Comparison of ENCODE assay signal across 8 cellular contexts in genomic region chr9:131635285-131635684, GRCh38.
A peak's percentile ranks its signal among the peaks of the same experiment; 100 is the strongest.
DNase-seq lines count a peak whose midpoint lies in the region; ATAC-seq and TF ChIP-seq lines count a peak whose summit lies in the region.

No MANE protein-coding gene starts in this region.

- H3K27ac ChIP-seq in esophagus (ENCODE audit: low read depth in 2 of 2, low read length in 1 of 2), result peak overlapping the region; percentile 77 to 82
- peak overlapping the region; percentile 36 for H3K27ac ChIP-seq in naive thymus-derived CD4-positive, alpha-beta T cell (ENCODE audit: low read depth, low read length)

- 5 to 10% methylated on average over 6 of the region's 6 CpGs for WGBS in esophagus, 2 donors

- in situ Hi-C loops in GM13977 (cut with MboI; ENCODE audit: low pct_unique_long_range_greater_than_20kb, low sequenced_read_pairs, unreplicated experiment), result no loop called here

- peak overlapping the region in 3 of 10 donors; percentile 5 to 50 (median 11) for H3K4me3 Mint-ChIP-seq in naive thymus-derived CD4-positive, alpha-beta T cell
- peak overlapping the region in 1 of 2 donors; percentile 9 for H3K4me3 Mint-ChIP-seq in stimulated activated naive CD8-positive, alpha-beta T cell treated with anti-CD3 and anti-CD28 coated beads, Interleukin-15, amount 100 ng/mL, for 72 hours

- H3K4me3 ChIP-seq in esophagus (ENCODE audit: low read depth in 1 of 2, low read length in 2 of 2), result no peak overlapping the region
- H3K4me3 ChIP-seq in naive thymus-derived CD4-positive, alpha-beta T cell (ENCODE audit: low read length), result no peak overlapping the region

- peak overlapping the region; percentile 70 to 89 (median 85) for H3K27ac Mint-ChIP-seq in naive thymus-derived CD4-positive, alpha-beta T cell
- H3K27ac Mint-ChIP-seq in stimulated activated naive CD8-positive, alpha-beta T cell treated with anti-CD3 and anti-CD28 coated beads, Interleukin-15, amount 100 ng/mL, for 72 hours, result peak overlapping the region; percentile 88 to 92

- H3K27me3 ChIP-seq in esophagus (ENCODE audit: control insufficient read depth in 1 of 2, insufficient read depth in 2 of 2, low read length in 2 of 2), result no peaks in the 10 kb centered on the region
- H3K27me3 ChIP-seq in naive thymus-derived CD4-positive, alpha-beta T cell (ENCODE audit: control insufficient read depth in 2 of 2, insufficient read depth in 2 of 2, low read length in 2 of 2), result no peaks in the 10 kb centered on the region

- DNase-seq in GM13977 (ENCODE audit: low spot score), result peak; percentile 67
- peak; percentile 98 for DNase-seq in NOMO-1 treated with DMSO at 0.1 percent for 48 hours (lab: John Stamatoyannopoulos, UW; ENCODE audit: unreplicated experiment)
- DNase-seq in activated T-cell treated with anti-CD3 and anti-CD28 coated beads for 1 hour (ENCODE audit: low read depth), result peak; percentile 56
- peak; percentile 34 to 76 (median 60) for DNase-seq in naive thymus-derived CD4-positive, alpha-beta T cell
- DNase-seq in stimulated activated naive CD8-positive, alpha-beta T cell treated with anti-CD3 and anti-CD28 coated beads, Interleukin-15, amount 100 ng/mL, for 72 hours, result peak; percentile 54 to 72
- DNase-seq in NCI-H524 treated with DMSO at 0.1 percent for 48 hours (lab: John Stamatoyannopoulos, UW), result no peak

- H3K9me3 Mint-ChIP-seq in naive thymus-derived CD4-positive, alpha-beta T cell, result no peaks in the 10 kb centered on the region
- no peaks in the 10 kb centered on the region for H3K9me3 Mint-ChIP-seq in stimulated activated naive CD8-positive, alpha-beta T cell treated with anti-CD3 and anti-CD28 coated beads, Interleukin-15, amount 100 ng/mL, for 72 hours

- no peak for TF ChIP-seq CTCF in GM13977 (IDR thresholded peaks at IDR 0.05; ENCODE audit: extremely low read depth, insufficient read depth, missing control alignments)

- no peaks in the 10 kb centered on the region for H3K27me3 Mint-ChIP-seq in naive thymus-derived CD4-positive, alpha-beta T cell
- H3K27me3 Mint-ChIP-seq in stimulated activated naive CD8-positive, alpha-beta T cell treated with anti-CD3 and anti-CD28 coated beads, Interleukin-15, amount 100 ng/mL, for 72 hours, result no peaks in the 10 kb centered on the region

- peaks cover 0 to 8% of the 10 kb centered on the region in 2 donors for H3K4me1 ChIP-seq in esophagus (ENCODE audit: control insufficient read depth in 2 of 2, insufficient read depth in 2 of 2, low read length in 1 of 2)
- H3K4me1 ChIP-seq in naive thymus-derived CD4-positive, alpha-beta T cell (ENCODE audit: control insufficient read depth in 2 of 2, insufficient read depth in 2 of 2, low read length in 2 of 2), result peaks cover 12 to 20% of the 10 kb centered on the region in 2 donors

- intact Hi-C loops in naive thymus-derived CD4-positive, alpha-beta T cell (cut with micrococcal nuclease), result loop anchor here (1.0 to 5.0 kb wide), 7 partner anchors 22 to 510 kb away; partner anchors contain the start of gene NUP214 (in 1 of the 2)

- H3K4me1 Mint-ChIP-seq in naive thymus-derived CD4-positive, alpha-beta T cell, result peaks cover 15 to 51% (median 19%) of the 10 kb centered on the region in 7 donors
- H3K4me1 Mint-ChIP-seq in stimulated activated naive CD8-positive, alpha-beta T cell treated with anti-CD3 and anti-CD28 coated beads, Interleukin-15, amount 100 ng/mL, for 72 hours, result peaks cover 41% of the 10 kb centered on the region

- peaks cover 6 to 8% of the 10 kb centered on the region in 2 donors for H3K36me3 ChIP-seq in esophagus (ENCODE audit: control insufficient read depth in 2 of 2, insufficient read depth in 2 of 2, low read length in 1 of 2)
- H3K36me3 ChIP-seq in naive thymus-derived CD4-positive, alpha-beta T cell (ENCODE audit: control insufficient read depth in 2 of 3, insufficient read depth in 3 of 3, low read length in 3 of 3), result peaks cover 0 to 36% (median 7%) of the 10 kb centered on the region in 3 experiments

- ATAC-seq in naive thymus-derived CD4-positive, alpha-beta T cell, result peak; percentile 98
- peak; percentile 100 for ATAC-seq in stimulated activated naive CD8-positive, alpha-beta T cell treated with anti-CD3 and anti-CD28 coated beads, Interleukin-15, amount 100 ng/mL, for 72 hours
- no peak for ATAC-seq in HG03135 (IDR thresholded peaks at IDR 0.05; ENCODE audit: unreplicated experiment)

- CTCF ChIA-PET in naive thymus-derived CD4-positive, alpha-beta T cell (lab: Charles Lee), result interaction anchor here (1.0 to 1.8 kb wide), 6 partner anchors 31 to 108 kb away, joined by 3 to 10 read pairs (median 4); no protein-coding TSS in a partner anchor

- H3K9me3 ChIP-seq in esophagus (ENCODE audit: control insufficient read depth in 2 of 2, insufficient read depth in 1 of 2, low read depth in 1 of 2, low read length in 1 of 2), result no peaks in the 10 kb centered on the region
- H3K9me3 ChIP-seq in naive thymus-derived CD4-positive, alpha-beta T cell (ENCODE audit: control insufficient read depth in 2 of 3, low read length in 3 of 3), result no peaks in the 10 kb centered on the region

- H3K36me3 Mint-ChIP-seq in naive thymus-derived CD4-positive, alpha-beta T cell, result peaks cover 0 to 30% (median 9%) of the 10 kb centered on the region in 5 donors

- POLR2A ChIA-PET in naive thymus-derived CD4-positive, alpha-beta T cell (lab: Charles Lee), result interaction anchor here (0.7 to 1.5 kb wide), 2 partner anchors 93 to 218 kb away, joined by 3 to 7 read pairs; no protein-coding TSS in a partner anchor
